Comparison of ENCODE assay signal across 1 cellular context in genomic region chr1:2757519-2757918, GRCh38. TPM values are rescaled to one million over a fixed set of nuclear protein-coding genes. Genes with fewer than 3 reads are reported as not detected.
"Had no signal": no experiment of that assay in that cellular context is flagged by ENCODE, and none has a peak within 500 bp of the region (broad histone marks: within the 10 kb centered on the region; RNA-seq: fewer than 3 reads in every experiment).

No MANE protein-coding gene starts in this region.

RNA-seq across cellular contexts. Expression of gene TTC34, which starts 44.0 kb away (rescaled TPM):
- total RNA-seq: gastrocnemius medialis had no signal
